In genomic region chr12:65938807-65939206, GRCh38 we compare ENCODE assay signal across 3 cellular contexts.
TF ChIP-seq lines count a peak whose summit lies in the region.

No MANE protein-coding gene starts in this region.

TF ChIP-seq in SK-N-SH, 30 proteins besides CTCF, POLR2A, EP300 and RAD21 (continued from another document):
- TF ChIP-seq USF2 (IDR thresholded peaks at IDR 0.05; ENCODE audit: borderline replicate concordance, low read depth, low read length) = no peak
- TF ChIP-seq FOSL2 (IDR thresholded peaks at IDR 0.05; ENCODE audit: borderline replicate concordance, low read depth) = peak; percentile 25; the same call in 1 of the 2 replicates
- no peak for TF ChIP-seq RFX5 (IDR thresholded peaks at IDR 0.05; ENCODE audit: low read length)
TF ChIP-seq in SK-N-SH: peak in this region for 1.

TF ChIP-seq in SK-N-SH treated with all-trans-retinoic acid at 6 μM for 48 hours, 23 proteins besides CTCF, POLR2A, EP300 and RAD21 (continued from another document):
- TF ChIP-seq TSHZ2 (CRISPR knock-in tag; IDR thresholded peaks at IDR 0.05) (no peak), PATZ1 (CRISPR knock-in tag; IDR thresholded peaks at IDR 0.05; ENCODE audit: borderline replicate concordance) (no peak), TOX (CRISPR knock-in tag; IDR thresholded peaks at IDR 0.05; ENCODE audit: borderline replicate concordance) (no peak), CSRNP3 (CRISPR knock-in tag; IDR thresholded peaks at IDR 0.05) (no peak), ZFP3 (CRISPR knock-in tag; IDR thresholded peaks at IDR 0.05) (no peak), POU6F1 (CRISPR knock-in tag; IDR thresholded peaks at IDR 0.05; ENCODE audit: borderline replicate concordance, low read depth) (no peak), ZC3H10 (CRISPR knock-in tag; IDR thresholded peaks at IDR 0.05) (no peak), CREB5 (CRISPR knock-in tag; IDR thresholded peaks at IDR 0.05; ENCODE audit: low read depth) (no peak), ISL1 (CRISPR knock-in tag; IDR thresholded peaks at IDR 0.05) (no peak), ZNF70 (CRISPR knock-in tag; IDR thresholded peaks at IDR 0.05) (no peak), ZNF565 (CRISPR knock-in tag; conservative IDR thresholded peaks at IDR 0.05; ENCODE audit: low read depth) (no peak), CSDC2 (CRISPR knock-in tag; IDR thresholded peaks at IDR 0.05) (no peak), ZNF8 (CRISPR knock-in tag; IDR thresholded peaks at IDR 0.05) (no peak), OSR1 (CRISPR knock-in tag; IDR thresholded peaks at IDR 0.05) (no peak), ESRRG (CRISPR knock-in tag; IDR thresholded peaks at IDR 0.05) (no peak), ARNTL (CRISPR knock-in tag; IDR thresholded peaks at IDR 0.05; ENCODE audit: borderline replicate concordance, low read depth) (no peak), GLIS3 (CRISPR knock-in tag; IDR thresholded peaks at IDR 0.05) (no peak), RARB (CRISPR knock-in tag; IDR thresholded peaks at IDR 0.05) (no peak)

TF ChIP-seq in endothelial cell of umbilical vein, 7 proteins besides CTCF, POLR2A, EP300 and RAD21 (continued from another document):
- TF ChIP-seq EZH2 (IDR thresholded peaks at IDR 0.05; ENCODE audit: borderline replicate concordance, low read depth, low read length, severe bottlenecking) (no peak), FOS (IDR thresholded peaks at IDR 0.05; ENCODE audit: borderline replicate concordance, insufficient read depth, low read length) (peak; percentile 17)
